In the genomic region with DNA sequence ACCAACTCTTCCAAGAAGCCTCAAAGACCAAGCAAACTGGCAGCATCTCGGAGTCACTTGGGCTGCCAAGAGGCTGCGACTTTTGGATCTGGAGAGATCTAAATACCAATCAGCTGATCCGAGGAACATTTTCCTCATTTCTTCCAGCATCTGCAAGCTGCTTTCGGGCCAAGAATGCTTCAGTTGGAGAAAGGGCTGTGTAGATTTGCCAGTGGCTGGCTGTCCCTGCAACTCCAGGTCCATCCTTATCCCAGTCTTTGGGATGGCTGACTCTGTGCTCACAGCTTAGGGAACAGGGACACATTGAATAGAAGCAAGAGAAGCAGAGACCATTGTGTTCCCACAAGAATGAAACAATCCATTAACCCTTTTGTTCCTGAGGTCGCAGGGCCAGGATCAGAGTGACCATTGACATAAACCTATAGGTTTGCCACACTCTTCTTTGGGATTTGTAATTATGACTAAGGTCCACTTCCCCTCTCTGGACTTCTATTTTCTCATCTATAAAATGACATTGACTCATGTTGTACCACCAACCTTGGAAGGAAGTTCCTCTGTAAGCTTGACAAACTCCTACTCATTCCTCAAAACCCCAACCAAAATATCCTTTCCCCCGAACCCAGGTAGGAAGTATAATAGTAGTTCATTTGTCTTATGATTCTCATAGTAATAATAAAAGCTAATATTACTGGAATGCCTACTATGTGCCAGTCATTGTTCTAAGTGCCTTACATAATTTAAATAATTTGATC, we compare ENCODE assay signal across 1 cellular context.
TF ChIP-seq lines count a peak whose summit lies in the region.

No MANE protein-coding gene starts in this region.

TF ChIP-seq in H1, 55 proteins besides CTCF, POLR2A, EP300 and RAD21 (continued from another document):
- TF ChIP-seq BRCA1 (IDR thresholded peaks at IDR 0.05; ENCODE audit: low read depth, low read length) (no peak), MAFK (IDR thresholded peaks at IDR 0.05; ENCODE audit: low read depth, low read length) (no peak), POLR2AphosphoS5 (IDR thresholded peaks at IDR 0.05; ENCODE audit: low read depth, low read length) (no peak), FOSL1 (IDR thresholded peaks at IDR 0.05; ENCODE audit: insufficient read depth, low read depth, low read length) (no peak), PHF8 (conservative IDR thresholded peaks at IDR 0.05; ENCODE audit: low read depth, low read length) (no peak)
